ENCODE assay signal across 25 cellular contexts in the genomic region with DNA sequence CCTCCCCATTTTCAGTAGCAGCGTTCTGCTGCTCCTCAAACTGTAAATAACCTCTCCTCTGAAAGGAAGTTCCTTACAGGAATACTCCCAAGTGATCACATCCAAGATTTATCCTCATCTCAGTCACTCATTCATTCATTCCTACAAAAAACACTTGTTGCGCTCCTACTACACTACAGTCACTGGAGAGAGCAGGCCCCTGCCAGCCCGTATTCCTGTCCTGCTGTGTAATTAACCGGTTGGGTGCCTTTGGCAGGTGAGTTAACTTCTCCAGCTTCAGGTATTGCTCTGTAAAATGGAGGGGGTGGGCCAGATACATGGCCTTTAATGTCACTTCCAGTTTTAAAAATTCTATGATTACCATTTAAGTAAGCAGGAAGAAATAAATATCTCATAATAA.
"Had no signal": no experiment of that assay in that cellular context is flagged by ENCODE, and none has a peak within 500 bp of the region (broad histone marks: within the 10 kb centered on the region; RNA-seq: fewer than 3 reads in every experiment).

No MANE protein-coding gene starts in this region.

- H3K4me2 ChIP-seq: KMS-11 had no signal

- H3K36me3 ChIP-seq: adrenal gland, colonic mucosa, SJSA1 had no signal

- H3K4me1 ChIP-seq: adrenal gland, colonic mucosa had no signal

- H3K9ac ChIP-seq: KMS-11 had no signal

- DNase-seq: activated CD4-positive, alpha-beta memory T cell treated with anti-CD3 and anti-CD28 coated beads for 36 hours; activated CD4-positive, alpha-beta T cell treated with anti-CD3 and anti-CD28 coated beads for 48 hours; activated CD4-positive, CD25-positive, alpha-beta regulatory T cell treated with anti-CD3 and anti-CD28 coated beads, Interleukin-2, amount 50 U/mL, for 72 hours; activated CD8-positive, alpha-beta memory T cell treated with anti-CD3 and anti-CD28 coated beads for 24 hours; activated gamma-delta T cell treated with Interleukin-2 at 50 U/mL for 16 hours; activated naive CD4-positive, alpha-beta T cell treated with anti-CD3 and anti-CD28 coated beads, Interleukin-2, amount 50 U/mL, for 16 hours; activated naive CD8-positive, alpha-beta T cell treated with anti-CD3 and anti-CD28 coated beads, Interleukin-2, amount 10 ng/mL, durations not matched to agents 7 days and 5 days; activated T-cell treated with anti-CD3 and anti-CD28 coated beads, Interleukin-2, amount 50 U/mL, for 48 hours; adrenal gland; anterior cingulate cortex; colonic mucosa; NCI-H1092; NCI-H1436; NCI-H187 treated with DMSO at 0.1 percent for 48 hours; NCI-H2081 treated with DMSO at 0.1 percent for 48 hours; NCI-H2171 treated with DMSO at 0.1 percent for 48 hours; NCI-H226; NCI-H510A treated with DMSO at 0.1 percent for 48 hours; Right ventricle myocardium superior; SW 1271 had no signal

- ATAC-seq: activated T-helper 17 cell treated with anti-CD3 and anti-CD28 coated beads, Interleukin-2, amount 50 U/mL, for 72 hours; SK-N-SH treated with all-trans-retinoic acid at 6 μM for 48 hours had no signal

- H3K9me3 ChIP-seq: adrenal gland, colonic mucosa, SJSA1 had no signal

- H3K4me3 ChIP-seq: adrenal gland, colonic mucosa, SJSA1 had no signal

- H3K27ac ChIP-seq: adrenal gland, colonic mucosa, KMS-11, RWPE1, SJSA1 had no signal

- H3K27me3 ChIP-seq: adrenal gland, colonic mucosa, SJSA1 had no signal
